ENCODE assay signal across 15 cellular contexts in the genomic region with DNA sequence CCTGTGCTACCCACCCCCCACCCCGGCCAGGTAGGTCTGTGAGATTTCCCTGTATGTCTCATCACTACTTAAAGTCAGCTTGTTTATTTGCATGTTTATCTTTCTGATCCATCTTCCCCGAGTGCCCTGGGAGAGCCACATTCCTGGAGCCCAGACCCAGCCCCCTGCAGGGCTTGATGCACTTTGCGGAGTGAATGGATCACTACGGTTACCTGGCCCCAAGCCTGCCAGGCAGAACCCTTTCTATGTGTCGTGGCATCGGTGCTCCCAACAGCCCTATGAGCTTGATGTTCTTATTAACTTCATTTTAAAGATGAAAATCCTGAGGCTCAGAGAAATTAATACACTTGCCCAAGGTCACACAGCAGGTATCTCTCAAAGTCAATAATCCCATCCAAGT. TPM values are rescaled to one million over a fixed set of nuclear protein-coding genes. Genes with fewer than 3 reads are reported as not detected.
A peak's percentile ranks its signal among the peaks of the same experiment; 100 is the strongest.
DNase-seq lines count a peak whose midpoint lies in the region; ATAC-seq and TF ChIP-seq lines count a peak whose summit lies in the region.
"Had no signal": no experiment of that assay in that cellular context is flagged by ENCODE, and none has a peak within 500 bp of the region (broad histone marks: within the 10 kb centered on the region; RNA-seq: fewer than 3 reads in every experiment).

No MANE protein-coding gene starts in this region.

- peaks cover 11% of the 10 kb centered on the region for H3K27me3 Mint-ChIP-seq in activated CD4-positive, alpha-beta T cell treated with anti-CD3 and anti-CD28 coated beads, Interleukin-2, amount 10 ng/mL, durations not matched to agents 24 days and 14 days
- H3K27me3 Mint-ChIP-seq in stimulated activated naive B cell treated with anti-CD40 and anti-IgM and Interleukin-4, amounts not matched to agents 10 μg/mL and 1 μg/mL and 100 μg/mL, for 72 hours, result peaks cover 8 to 9% of the 10 kb centered on the region in 2 donors

- peak overlapping the region; percentile 19 for H3K4me3 ChIP-seq in epithelial cell of proximal tubule (ENCODE audit: low read depth, low read length)
- H3K4me3 ChIP-seq: tibial nerve had no signal

- ATAC-seq in stimulated activated naive B cell treated with anti-CD40 and anti-IgM and Interleukin-4, amounts not matched to agents 10 μg/mL and 1 μg/mL and 100 μg/mL, for 72 hours (replicated peaks), result no peak
- ATAC-seq in GM21423 (IDR thresholded peaks at IDR 0.05; ENCODE audit: unreplicated experiment), result no peak
- ATAC-seq: naive thymus-derived CD8-positive, alpha-beta T cell had no signal

- no peak overlapping the region for H3K4me3 Mint-ChIP-seq in activated CD4-positive, alpha-beta T cell treated with anti-CD3 and anti-CD28 coated beads, Interleukin-2, amount 10 ng/mL, durations not matched to agents 24 days and 14 days
- peak overlapping the region; percentile 44 to 72 for H3K4me3 Mint-ChIP-seq in stimulated activated naive B cell treated with anti-CD40 and anti-IgM and Interleukin-4, amounts not matched to agents 10 μg/mL and 1 μg/mL and 100 μg/mL, for 72 hours
- H3K4me3 Mint-ChIP-seq: central memory CD8-positive, alpha-beta T cell; naive thymus-derived CD8-positive, alpha-beta T cell had no signal

- intact Hi-C loops in activated CD4-positive, alpha-beta T cell treated with anti-CD3 and anti-CD28 coated beads, Interleukin-2, amount 10 ng/mL, durations not matched to agents 24 days and 14 days (cut with micrococcal nuclease), result no loop called here

- TF ChIP-seq CTCF in epithelial cell of proximal tubule (conservative IDR thresholded peaks at IDR 0.05; ENCODE audit: low read depth, low read length), result peak; percentile 26

- peaks cover 16% of the 10 kb centered on the region for H3K4me1 Mint-ChIP-seq in activated CD4-positive, alpha-beta T cell treated with anti-CD3 and anti-CD28 coated beads, Interleukin-2, amount 10 ng/mL, durations not matched to agents 24 days and 14 days
- H3K4me1 Mint-ChIP-seq in stimulated activated naive B cell treated with anti-CD40 and anti-IgM and Interleukin-4, amounts not matched to agents 10 μg/mL and 1 μg/mL and 100 μg/mL, for 72 hours, result peaks cover 14 to 43% of the 10 kb centered on the region in 2 donors

- H3K36me3 Mint-ChIP-seq in activated CD4-positive, alpha-beta T cell treated with anti-CD3 and anti-CD28 coated beads, Interleukin-2, amount 10 ng/mL, durations not matched to agents 24 days and 14 days (ENCODE audit: low read depth), result no peaks in the 10 kb centered on the region
- H3K36me3 Mint-ChIP-seq in stimulated activated naive B cell treated with anti-CD40 and anti-IgM and Interleukin-4, amounts not matched to agents 10 μg/mL and 1 μg/mL and 100 μg/mL, for 72 hours, result no peaks in the 10 kb centered on the region
- H3K36me3 Mint-ChIP-seq: naive thymus-derived CD8-positive, alpha-beta T cell had no signal

- peak overlapping the region; percentile 37 for H3K27ac Mint-ChIP-seq in activated CD4-positive, alpha-beta T cell treated with anti-CD3 and anti-CD28 coated beads, Interleukin-2, amount 10 ng/mL, durations not matched to agents 24 days and 14 days
- no peak overlapping the region for H3K27ac Mint-ChIP-seq in stimulated activated naive B cell treated with anti-CD40 and anti-IgM and Interleukin-4, amounts not matched to agents 10 μg/mL and 1 μg/mL and 100 μg/mL, for 72 hours

- DNase-seq in activated CD4-positive, alpha-beta T cell treated with anti-CD3 and anti-CD28 coated beads, Interleukin-2, amount 10 ng/mL, durations not matched to agents 24 days and 14 days, result no peak
- DNase-seq in activated CD4-positive, alpha-beta T cell treated with anti-CD3 and anti-CD28 coated beads, Interleukin-2, amount 50 U/mL, for 4 hours, result no peak
- DNase-seq in NCI-H69 (lab: John Stamatoyannopoulos, UW) (peak; percentile 7), epithelial cell of proximal tubule (ENCODE audit: low read depth) (no peak), amygdala (lab: John Stamatoyannopoulos, UW) (no peak)
- no peak for DNase-seq in stimulated activated naive B cell treated with anti-CD40 and anti-IgM and Interleukin-4, amounts not matched to agents 10 μg/mL and 1 μg/mL and 100 μg/mL, for 72 hours
- DNase-seq in activated effector memory CD4-positive, alpha-beta T cell treated with anti-CD3 and anti-CD28 coated beads, Interleukin-2, amount 50 U/mL, for 16 hours, result no peak
- DNase-seq: activated CD4-positive, alpha-beta T cell treated with anti-CD3 and anti-CD28 coated beads, Interleukin-2, amount 50 U/mL, for 1 hour; activated naive CD4-positive, alpha-beta T cell treated with Interleukin-2 at 50 U/mL for 16 hours; MM.1S; naive thymus-derived CD8-positive, alpha-beta T cell; NCI-H446 had no signal

- H3K9me3 Mint-ChIP-seq in activated CD4-positive, alpha-beta T cell treated with anti-CD3 and anti-CD28 coated beads, Interleukin-2, amount 10 ng/mL, durations not matched to agents 24 days and 14 days, result no peaks in the 10 kb centered on the region
- H3K9me3 Mint-ChIP-seq in stimulated activated naive B cell treated with anti-CD40 and anti-IgM and Interleukin-4, amounts not matched to agents 10 μg/mL and 1 μg/mL and 100 μg/mL, for 72 hours, result no peaks in the 10 kb centered on the region
- H3K9me3 Mint-ChIP-seq: central memory CD8-positive, alpha-beta T cell; naive thymus-derived CD8-positive, alpha-beta T cell had no signal

RNA-seq across cellular contexts. Expression of gene SLCO4A1, which starts 13.6 kb away (rescaled TPM):
- total RNA-seq in activated CD4-positive, alpha-beta T cell treated with anti-CD3 and anti-CD28 coated beads, Interleukin-2, amount 10 ng/mL, durations not matched to agents 24 days and 14 days, result 57.8 and 67.3 TPM in 2 replicates
- total RNA-seq in epithelial cell of proximal tubule, result 48.3 and 57.3 TPM in 2 replicates
